ENCODE assay signal across 18 cellular contexts in genomic region chr4:11355224-11355623, GRCh38.
DNase-seq lines count a peak whose midpoint lies in the region; ATAC-seq and TF ChIP-seq lines count a peak whose summit lies in the region.
"Had no signal": no experiment of that assay in that cellular context is flagged by ENCODE, and none has a peak within 500 bp of the region (broad histone marks: within the 10 kb centered on the region; RNA-seq: fewer than 3 reads in every experiment).

No MANE protein-coding gene starts in this region.

- no peak overlapping the region for H2BK5ac ChIP-seq in trophoblast cell (ENCODE audit: low read depth, low read length, poor library complexity)

- POLR2A ChIA-PET in activated CD8-positive, alpha-beta T cell treated with anti-CD3 and anti-CD28 coated beads, Interleukin-2, amount 10 ng/mL, durations not matched to agents 7 days and 5 days (lab: Charles Lee) = no interaction called here
- POLR2A ChIA-PET in T-cell (lab: Charles Lee) = no interaction called here

- no peak overlapping the region for H4K91ac ChIP-seq in trophoblast cell (ENCODE audit: low read depth, low read length)

- WGBS in trophoblast cell (ENCODE audit: extremely low coverage, insufficient coverage, insufficient read length) = no CpG with 5 or more reads among the region's 8 CpGs
- 93% methylated on average over 8 of the region's 8 CpGs for WGBS in thyroid gland, 2 donors

- H3K79me2 ChIP-seq in trophoblast cell (ENCODE audit: control insufficient read depth, insufficient read depth, low read length, poor library complexity) = no peaks in the 10 kb centered on the region

- H3K4me3 Mint-ChIP-seq in activated CD8-positive, alpha-beta T cell treated with anti-CD3 and anti-CD28 coated beads, Interleukin-2, amount 10 ng/mL, durations not matched to agents 7 days and 5 days = no peak overlapping the region
- no peak overlapping the region for H3K4me3 Mint-ChIP-seq in T-cell
- H3K4me3 Mint-ChIP-seq: CD14-positive monocyte; CD4-positive, alpha-beta memory T cell had no signal

- H3K36me3 ChIP-seq in trophoblast cell (ENCODE audit: control insufficient read depth in 1 of 2, insufficient read depth in 2 of 2, low read length in 2 of 2) (no peaks in the 10 kb centered on the region), thyroid gland (no peaks in the 10 kb centered on the region)

- no peaks in the 10 kb centered on the region for H3K36me3 Mint-ChIP-seq in activated CD8-positive, alpha-beta T cell treated with anti-CD3 and anti-CD28 coated beads, Interleukin-2, amount 10 ng/mL, durations not matched to agents 7 days and 5 days (ENCODE audit: low read depth)
- H3K36me3 Mint-ChIP-seq in T-cell = no peaks in the 10 kb centered on the region
- H3K36me3 Mint-ChIP-seq: CD14-positive monocyte; CD4-positive, alpha-beta memory T cell had no signal

- no peaks in the 10 kb centered on the region for H3K9me3 Mint-ChIP-seq in activated CD8-positive, alpha-beta T cell treated with anti-CD3 and anti-CD28 coated beads, Interleukin-2, amount 10 ng/mL, durations not matched to agents 7 days and 5 days (ENCODE audit: insufficient read depth)
- no peaks in the 10 kb centered on the region for H3K9me3 Mint-ChIP-seq in T-cell

- no peak overlapping the region for H3K4ac ChIP-seq in trophoblast cell (ENCODE audit: low read depth, low read length)

- no peak for ATAC-seq in activated CD8-positive, alpha-beta T cell treated with anti-CD3 and anti-CD28 coated beads, Interleukin-2, amount 10 ng/mL, durations not matched to agents 7 days and 5 days
- ATAC-seq in T-cell (replicated peaks in 1 of 4) = no peak
- ATAC-seq: A549 had no signal

- no peaks in the 10 kb centered on the region for H3K79me1 ChIP-seq in trophoblast cell (ENCODE audit: low read length)

- peak; percentile 43 for DNase-seq in ELF-1 (ENCODE audit: low read depth, low spot score)
- peak; percentile 4 for DNase-seq in astrocyte of the hippocampus (ENCODE audit: low read depth, low spot score)
- peak; percentile 45 for DNase-seq in iPS DF 19.7 (ENCODE audit: low read depth, low spot score)
- DNase-seq in trophoblast cell = peak; percentile 34 to 78
- no peak for DNase-seq in activated CD8-positive, alpha-beta T cell treated with anti-CD3 and anti-CD28 coated beads, Interleukin-2, amount 10 ng/mL, durations not matched to agents 7 days and 5 days
- DNase-seq in thyroid gland = no peak
- no peak for DNase-seq in T-cell
- DNase-seq: AML-193; CD4-positive, alpha-beta memory T cell; DMS153; DMS79; GF-D8; HCEC 1CT; IMR-90 had no signal

- CTCF ChIA-PET in activated CD8-positive, alpha-beta T cell treated with anti-CD3 and anti-CD28 coated beads, Interleukin-2, amount 10 ng/mL, durations not matched to agents 7 days and 5 days (lab: Charles Lee) = no interaction called here
- CTCF ChIA-PET in T-cell (lab: Charles Lee) = no interaction called here

- TF ChIP-seq POLR2A in thyroid gland (IDR thresholded peaks at IDR 0.05) = no peak

- no peak for TF ChIP-seq CTCF in thyroid gland (IDR thresholded peaks at IDR 0.05)

- no peaks in the 10 kb centered on the region for H3K4me1 Mint-ChIP-seq in activated CD8-positive, alpha-beta T cell treated with anti-CD3 and anti-CD28 coated beads, Interleukin-2, amount 10 ng/mL, durations not matched to agents 7 days and 5 days (ENCODE audit: low read depth)
- no peaks in the 10 kb centered on the region for H3K4me1 Mint-ChIP-seq in T-cell
- H3K4me1 Mint-ChIP-seq: CD14-positive monocyte; CD4-positive, alpha-beta memory T cell had no signal

- peaks cover 3% of the 10 kb centered on the region for H3K27me3 Mint-ChIP-seq in activated CD8-positive, alpha-beta T cell treated with anti-CD3 and anti-CD28 coated beads, Interleukin-2, amount 10 ng/mL, durations not matched to agents 7 days and 5 days (ENCODE audit: low read depth)
- no peaks in the 10 kb centered on the region for H3K27me3 Mint-ChIP-seq in T-cell

- no peak overlapping the region for H3K4me2 ChIP-seq in trophoblast cell (ENCODE audit: low read length)
- H3K4me2 ChIP-seq: A549 had no signal

- H3K9me3 ChIP-seq in trophoblast cell (ENCODE audit: insufficient read depth, low read depth, low read length) (no peaks in the 10 kb centered on the region), thyroid gland (no peaks in the 10 kb centered on the region)
- H3K9me3 ChIP-seq: A549 had no signal

- H3K14ac ChIP-seq in trophoblast cell (ENCODE audit: low read length) = no peak overlapping the region

- no peak overlapping the region for H3K27ac Mint-ChIP-seq in activated CD8-positive, alpha-beta T cell treated with anti-CD3 and anti-CD28 coated beads, Interleukin-2, amount 10 ng/mL, durations not matched to agents 7 days and 5 days
- H3K27ac Mint-ChIP-seq in T-cell = no peak overlapping the region
- H3K27ac Mint-ChIP-seq: CD14-positive monocyte; CD4-positive, alpha-beta memory T cell had no signal

- no peaks in the 10 kb centered on the region for H3K27me3 ChIP-seq in trophoblast cell (ENCODE audit: insufficient read depth, low read length)
- no peaks in the 10 kb centered on the region for H3K27me3 ChIP-seq in thyroid gland

- intact Hi-C loops in thyroid gland (cut with DNase I) = no loop called here

- H3K18ac ChIP-seq in trophoblast cell (ENCODE audit: low read length) = no peak overlapping the region

- no peak overlapping the region for H2AK5ac ChIP-seq in trophoblast cell (ENCODE audit: low read length)

- H2BK12ac ChIP-seq in trophoblast cell (ENCODE audit: low read length) = no peak overlapping the region

- H3K27ac ChIP-seq in trophoblast cell (ENCODE audit: low read depth, low read length) (no peak overlapping the region), thyroid gland (no peak overlapping the region)
- H3K27ac ChIP-seq: 22Rv1, A549, HL-60 had no signal

- H2AFZ ChIP-seq in trophoblast cell (ENCODE audit: insufficient read depth, low read length, poor library complexity) = no peak overlapping the region

- H3K9ac ChIP-seq in trophoblast cell (ENCODE audit: low read length) = no peak overlapping the region

- H4K8ac ChIP-seq in trophoblast cell (ENCODE audit: low read depth, low read length) = no peak overlapping the region

- H2BK120ac ChIP-seq in trophoblast cell (ENCODE audit: insufficient read depth, low read length, poor library complexity) = no peak overlapping the region

- no peak overlapping the region for H4K12ac ChIP-seq in trophoblast cell (ENCODE audit: low read depth, low read length)

- no peak overlapping the region for H3K23ac ChIP-seq in trophoblast cell (ENCODE audit: low read length)

- H3K4me1 ChIP-seq in trophoblast cell (ENCODE audit: control insufficient read depth in 1 of 2, insufficient read depth in 2 of 2, low read length in 2 of 2) (no peaks in the 10 kb centered on the region), thyroid gland (no peaks in the 10 kb centered on the region)
- H3K4me1 ChIP-seq: A549 had no signal

- H3K4me3 ChIP-seq in trophoblast cell (ENCODE audit: low read depth, low read length) (no peak overlapping the region), thyroid gland (replicated peaks in 1 of 3) (no peak overlapping the region)
- H3K4me3 ChIP-seq: A549 had no signal

Comparison
In these comparisons a context has a peak if more than half of its experiments do, and no peak if none do; other contexts are left out.
1. DNase-seq: peak in ELF-1 (single experiment), astrocyte of the hippocampus (single experiment), iPS DF 19.7 (single experiment) and trophoblast cell (2 of 2); none in activated CD8-positive, alpha-beta T cell treated with anti-CD3 and anti-CD28 coated beads, Interleukin-2, amount 10 ng/mL, durations not matched to agents 7 days and 5 days (single experiment), thyroid gland (0 of 2) and T-cell (0 of 34).